In the genomic region with DNA sequence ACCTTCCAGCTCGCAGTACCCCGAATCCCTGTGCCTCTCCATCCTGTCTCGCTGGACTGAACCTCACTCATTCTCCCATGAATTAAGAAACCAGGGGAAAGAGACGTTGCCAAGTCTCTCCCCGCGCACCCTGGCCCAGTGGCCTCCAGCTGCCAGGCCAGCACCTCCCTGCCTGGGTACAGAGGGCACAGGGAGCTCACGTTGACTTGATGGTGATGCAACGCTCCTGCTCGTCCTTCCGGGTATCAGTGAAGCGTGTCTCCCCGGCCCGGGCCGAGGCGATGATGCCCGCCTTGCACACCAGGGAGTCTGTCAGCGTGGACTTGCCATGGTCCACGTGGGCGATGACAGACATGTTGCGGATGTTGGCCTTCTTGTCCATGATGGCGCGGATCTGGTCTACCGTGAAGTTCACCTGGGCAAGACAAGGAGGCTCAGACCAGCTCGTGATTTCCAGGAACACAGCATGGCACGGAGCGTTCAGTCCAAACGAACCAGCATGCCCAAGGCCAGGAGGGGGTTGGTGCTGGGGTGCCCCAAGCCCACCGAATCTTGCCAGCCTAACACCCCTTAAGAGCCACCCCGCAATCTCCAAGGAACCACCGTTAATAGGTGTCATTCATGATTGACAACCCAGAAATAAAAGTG, we compare ENCODE assay signal across 9 cellular contexts. TPM values are rescaled to one million over a fixed set of nuclear protein-coding genes. Genes with fewer than 3 reads are reported as not detected.
DNase-seq lines count a peak whose midpoint lies in the region; ATAC-seq and TF ChIP-seq lines count a peak whose summit lies in the region.
"Had no signal": no experiment of that assay in that cellular context is flagged by ENCODE, and none has a peak within 500 bp of the region (broad histone marks: within the 10 kb centered on the region; RNA-seq: fewer than 3 reads in every experiment).

No MANE protein-coding gene starts in this region.

- no peak overlapping the region for H2AFZ ChIP-seq in HCT116 (ENCODE audit: low read depth, low read length, poor library complexity, severe bottlenecking)

- H3K9me3 ChIP-seq in BE2C (no peaks in the 10 kb centered on the region), HCT116 (ENCODE audit: control insufficient read depth in 1 of 2, insufficient read depth in 1 of 2, low read depth in 1 of 2, low read length in 2 of 2) (no peaks in the 10 kb centered on the region)

- H3K36me3 Mint-ChIP-seq in glutamatergic neuron (ENCODE audit: unreplicated experiment) = no peaks in the 10 kb centered on the region

- H3K27ac ChIP-seq in HCT116 (ENCODE audit: low read depth, low read length) = peak overlapping the region; percentile 98

- BruUV-seq in HCT116 (replicated peaks; lab: Mats Ljungman, UMichigan) = no TSS peak

- peaks cover 18% of the 10 kb centered on the region for H3K4me1 Mint-ChIP-seq in glutamatergic neuron (ENCODE audit: low read depth, unreplicated experiment)

- H3K36me3 ChIP-seq in BE2C = peaks cover 61% of the 10 kb centered on the region
- peaks cover 47 to 59% of the 10 kb centered on the region in 2 experiments for H3K36me3 ChIP-seq in HCT116 (ENCODE audit: control insufficient read depth in 1 of 2, insufficient read depth in 2 of 2, low read length in 2 of 2)

- CTCF ChIA-PET in HCT116 (lab: Charles Lee) = no interaction called here

- peaks cover 5% of the 10 kb centered on the region for H3K27me3 Mint-ChIP-seq in glutamatergic neuron (ENCODE audit: unreplicated experiment)

- H3K4me2 ChIP-seq in HCT116 (ENCODE audit: low read length) = peak overlapping the region; percentile 84

- H3K27ac Mint-ChIP-seq in glutamatergic neuron (ENCODE audit: unreplicated experiment) = peak overlapping the region; percentile 93

- no peak for ATAC-seq in HCT116
- no peak for ATAC-seq in HG02610 (IDR thresholded peaks at IDR 0.05; ENCODE audit: unreplicated experiment)
- no peak for ATAC-seq in GM19397 (IDR thresholded peaks at IDR 0.05; ENCODE audit: unreplicated experiment)

- TF ChIP-seq POLR2A in HCT116 (IDR thresholded peaks at IDR 0.05; ENCODE audit: borderline replicate concordance, extremely low read depth, insufficient read depth, insufficient read length) = no peak

- H3K9me3 Mint-ChIP-seq in glutamatergic neuron (ENCODE audit: unreplicated experiment) = peaks cover 16% of the 10 kb centered on the region

- H3K27me3 ChIP-seq in BE2C (no peaks in the 10 kb centered on the region), HCT116 (ENCODE audit: insufficient read depth, low read length) (no peaks in the 10 kb centered on the region)

- RAD21 ChIA-PET in HCT116 (lab: Charles Lee; ENCODE audit: low non-redundant PET in 1 of 2, low total read pairs in 2 of 2, uncharacterized antibody in 2 of 2, unreplicated experiment in 2 of 2) = no interaction called here

- DNase-seq in BE2C (no peak), HCT116 (ENCODE audit: low read depth, low spot score) (no peak), glutamatergic neuron (no peak), retinal pigment epithelial cell (ENCODE audit: low read depth) (no peak), OCI-M2 (lab: John Stamatoyannopoulos, UW; ENCODE audit: unreplicated experiment) (no peak)
- peak; percentile 49 to 58 for DNase-seq in activated T-cell treated with anti-CD3 and anti-CD28 coated beads, Interleukin-2, amount 50 U/mL, for 48 hours

- POLR2A ChIA-PET in HCT116 (lab: Charles Lee) = interaction anchor here (2.2 to 3.1 kb wide), 2 partner anchors 9 to 13 kb away, joined by 9 to 60 read pairs; a partner anchor contains a TSS

- H4K20me1 ChIP-seq in HCT116 (ENCODE audit: insufficient read depth) = peaks cover 56% of the 10 kb centered on the region; the same call in 1 of the 2 replicates

- H3K9ac ChIP-seq in HCT116 (ENCODE audit: low read length) = peak overlapping the region; percentile 99

- TF ChIP-seq CTCF in BE2C (IDR thresholded peaks at IDR 0.05; ENCODE audit: low read depth, low read length) (no peak), HCT116 (IDR thresholded peaks at IDR 0.05 in 2 of 3, conservative IDR thresholded peaks at IDR 0.05 in 1 of 3; ENCODE audit: borderline replicate concordance in 1 of 3, insufficient read depth in 1 of 3, low read depth in 2 of 3, low read length in 2 of 3) (no peak), glutamatergic neuron (IDR thresholded peaks at IDR 0.05; ENCODE audit: partially characterized antibody, unreplicated experiment) (no peak), retinal pigment epithelial cell (conservative IDR thresholded peaks at IDR 0.05; ENCODE audit: low read depth, low read length) (no peak)

- intact Hi-C loops in HCT116 (cut with micrococcal nuclease) = no loop called here

- H3K4me3 Mint-ChIP-seq in glutamatergic neuron (ENCODE audit: unreplicated experiment) = peak overlapping the region; percentile 98

- no peak for TF ChIP-seq RAD21 in HCT116 (IDR thresholded peaks at IDR 0.05; ENCODE audit: low read depth)

- H3K79me2 ChIP-seq in HCT116 (ENCODE audit: insufficient read depth, low read length) = peaks cover 63% of the 10 kb centered on the region

- no peaks in the 10 kb centered on the region for H3K9me2 ChIP-seq in HCT116 (ENCODE audit: insufficient read depth)

- H3K4me3 ChIP-seq in BE2C (ENCODE audit: low read depth, low read length) = peak overlapping the region; percentile 100
- H3K4me3 ChIP-seq in HCT116 (replicated peaks in 1 of 2; ENCODE audit: low read depth in 1 of 2, low read length in 2 of 2) = peak overlapping the region; percentile 95
- peak overlapping the region; percentile 100 for H3K4me3 ChIP-seq in retinal pigment epithelial cell (ENCODE audit: low read length)

- H3K4me1 ChIP-seq in BE2C (peaks cover 23% of the 10 kb centered on the region), HCT116 (ENCODE audit: control insufficient read depth in 1 of 2, insufficient read depth in 2 of 2, low read length in 2 of 2) (peaks cover 22 to 53% of the 10 kb centered on the region in 2 experiments)

TF ChIP-seq in HCT116, 20 proteins besides CTCF, POLR2A, EP300 and RAD21:
- TF ChIP-seq, protein P1, sequence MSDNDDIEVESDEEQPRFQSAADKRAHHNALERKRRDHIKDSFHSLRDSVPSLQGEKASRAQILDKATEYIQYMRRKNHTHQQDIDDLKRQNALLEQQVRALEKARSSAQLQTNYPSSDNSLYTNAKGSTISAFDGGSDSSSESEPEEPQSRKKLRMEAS (IDR thresholded peaks at IDR 0.05) = peak; percentile 69
- no peak for TF ChIP-seq ZFX (IDR thresholded peaks at IDR 0.05)
- TF ChIP-seq ELF1 (IDR thresholded peaks at IDR 0.05; ENCODE audit: borderline replicate concordance, low read depth) = no peak
TF ChIP-seq in HCT116: peak in this region for 1.

RNA-seq across cellular contexts. Expression of a gene that starts 1.2 kb away (rescaled TPM):
- 3,076 TPM for polyA plus RNA-seq in BE2C (2012; ENCODE audit: insufficient read depth, insufficient read length, low read depth)
- total RNA-seq in HCT116 (2021; ENCODE audit: unreplicated experiment) (3,796 TPM), glutamatergic neuron (ENCODE audit: unreplicated experiment) (2,255 TPM)
- 3,320 and 3,735 TPM in 2 replicates for polyA plus RNA-seq in HCT116 (2012)

RNA-seq across cellular contexts. Expression of a gene that starts 13.2 kb away (rescaled TPM):
- polyA plus RNA-seq in BE2C (2012; ENCODE audit: insufficient read depth, insufficient read length, low read depth) = 134 TPM
- total RNA-seq in HCT116 (2021; ENCODE audit: unreplicated experiment) (54.8 TPM), glutamatergic neuron (ENCODE audit: unreplicated experiment) (221 TPM)
- 48.0 and 62.1 TPM in 2 replicates for polyA plus RNA-seq in HCT116 (2012)

RNA-seq across cellular contexts. Expression of a gene that starts 23.5 kb away (rescaled TPM):
- 105 TPM for polyA plus RNA-seq in BE2C (2012; ENCODE audit: insufficient read depth, insufficient read length, low read depth)
- 28.4 TPM for total RNA-seq in HCT116 (2021; ENCODE audit: unreplicated experiment)
- 15.6 and 19.9 TPM in 2 replicates for polyA plus RNA-seq in HCT116 (2012)
- 95.8 TPM for total RNA-seq in glutamatergic neuron (ENCODE audit: unreplicated experiment)

RNA-seq across cellular contexts. Expression of a gene that starts 51.2 kb away (rescaled TPM):
- polyA plus RNA-seq in BE2C (2012; ENCODE audit: insufficient read depth, insufficient read length, low read depth) = not detected
- not detected for total RNA-seq in HCT116 (2021; ENCODE audit: unreplicated experiment)
- polyA plus RNA-seq in HCT116 (2012) = not detected in 2 replicates
- total RNA-seq in glutamatergic neuron (ENCODE audit: unreplicated experiment) = 4.0 TPM
- total RNA-seq: NCI-H460 had no signal

Comparison
In these comparisons a context has a peak if more than half of its experiments do, and no peak if none do; other contexts are left out.
1. DNase-seq: peak in activated T-cell treated with anti-CD3 and anti-CD28 coated beads, Interleukin-2, amount 50 U/mL, for 48 hours (2 of 2); none in BE2C (single experiment), HCT116 (single experiment), glutamatergic neuron (single experiment), retinal pigment epithelial cell (single experiment) and OCI-M2 (single experiment).
2. Peak in every context shown above with its lines, with median percentiles within 50 percentile points of each other: H3K4me3 ChIP-seq.